ENCODE assay signal across 12 cellular contexts in genomic region chr11:35524780-35525179, GRCh38.
DNase-seq lines count a peak whose midpoint lies in the region; ATAC-seq and TF ChIP-seq lines count a peak whose summit lies in the region.
"Had no signal": no experiment of that assay in that cellular context is flagged by ENCODE, and none has a peak within 500 bp of the region (broad histone marks: within the 10 kb centered on the region; RNA-seq: fewer than 3 reads in every experiment).

No MANE protein-coding gene starts in this region.

- peak overlapping the region; percentile 19 for H2AFZ ChIP-seq in ACC112 (ENCODE audit: low read length, unreplicated experiment)

- H3K79me2 ChIP-seq in ACC112 (ENCODE audit: control insufficient read depth, insufficient read depth, low read length, unreplicated experiment): no peaks in the 10 kb centered on the region

- H3K36me3 Mint-ChIP-seq in nephron (ENCODE audit: low read depth): no peaks in the 10 kb centered on the region
- H3K36me3 Mint-ChIP-seq: activated naive CD8-positive, alpha-beta T cell treated with anti-CD3 and anti-CD28 coated beads, Interleukin-2, amount 10 ng/mL, durations not matched to agents 7 days and 5 days had no signal

- peaks cover 50% of the 10 kb centered on the region for H3K4me1 Mint-ChIP-seq in nephron

- H3K27ac Mint-ChIP-seq in nephron: peak overlapping the region; percentile 49 to 67 (median 53)
- H3K27ac Mint-ChIP-seq: activated naive CD8-positive, alpha-beta T cell treated with anti-CD3 and anti-CD28 coated beads, Interleukin-2, amount 10 ng/mL, durations not matched to agents 7 days and 5 days had no signal

- no peak overlapping the region for H3K9ac ChIP-seq in NT2/D1 (ENCODE audit: insufficient read length, low read depth)

- H3K9me3 ChIP-seq in NT2/D1 (ENCODE audit: insufficient read depth, low read length): no peaks in the 10 kb centered on the region

- TF ChIP-seq CTCF in fibroblast of mammary gland (conservative IDR thresholded peaks at IDR 0.05; ENCODE audit: control insufficient read depth, insufficient read depth, low read depth, low read length) (no peak), nephron (IDR thresholded peaks at IDR 0.05; ENCODE audit: unreplicated experiment in 3 of 3) (no peak), RWPE1 (conservative IDR thresholded peaks at IDR 0.05; ENCODE audit: low read depth) (no peak)

- CTCF ChIA-PET in RWPE1 (lab: Yijun Ruan, JAX): no interaction called here

- H3K36me3 ChIP-seq in ACC112 (ENCODE audit: insufficient read depth, low read length) (no peaks in the 10 kb centered on the region), NT2/D1 (ENCODE audit: insufficient read depth, insufficient read length, low read length) (no peaks in the 10 kb centered on the region)

- H3K9me3 Mint-ChIP-seq in nephron: no peaks in the 10 kb centered on the region
- H3K9me3 Mint-ChIP-seq: activated naive CD8-positive, alpha-beta T cell treated with anti-CD3 and anti-CD28 coated beads, Interleukin-2, amount 10 ng/mL, durations not matched to agents 7 days and 5 days had no signal

- ATAC-seq in GM21360 (IDR thresholded peaks at IDR 0.05; ENCODE audit: unreplicated experiment): no peak

- POLR2A ChIA-PET in RWPE1 (lab: Yijun Ruan, JAX; ENCODE audit: low non-redundant PET): no interaction called here

- no peak overlapping the region for H3K27ac ChIP-seq in ACC112 (ENCODE audit: low read depth, low read length)
- no peak overlapping the region for H3K27ac ChIP-seq in RWPE1

- DNase-seq in NT2/D1 (ENCODE audit: low read depth, low spot score): no peak
- DNase-seq in fibroblast of mammary gland (ENCODE audit: low read depth): peak; percentile 64
- no peak for DNase-seq in AG08396 (ENCODE audit: low spot score)
- no peak for DNase-seq in RWPE1 (ENCODE audit: low spot score)
- no peak for DNase-seq in C1 segment of cervical spinal cord (lab: John Stamatoyannopoulos, UW)
- DNase-seq: activated naive CD8-positive, alpha-beta T cell treated with anti-CD3 and anti-CD28 coated beads, Interleukin-2, amount 10 ng/mL, durations not matched to agents 7 days and 5 days; NCI-H1417 treated with DMSO at 0.1 percent for 48 hours; stimulated activated naive CD4-positive, alpha-beta T cell; T-helper 9 cell had no signal

- peak overlapping the region; percentile 78 for H3K4me3 ChIP-seq in ACC112 (ENCODE audit: low read depth, low read length)
- H3K4me3 ChIP-seq in NT2/D1 (ENCODE audit: insufficient read length, low read depth): peak overlapping the region; percentile 56
- peak overlapping the region; percentile 82 for H3K4me3 ChIP-seq in fibroblast of mammary gland (ENCODE audit: control insufficient read depth, low read depth, low read length)

- H3K27me3 ChIP-seq in ACC112 (ENCODE audit: insufficient read depth, low read length) (no peaks in the 10 kb centered on the region), NT2/D1 (ENCODE audit: insufficient read depth, insufficient read length) (peaks cover 23% of the 10 kb centered on the region)

- H3K4me1 ChIP-seq in ACC112 (ENCODE audit: control insufficient read depth, insufficient read depth, low read length, unreplicated experiment) (peaks cover 16% of the 10 kb centered on the region), NT2/D1 (ENCODE audit: insufficient read depth, insufficient read length) (peaks cover 9% of the 10 kb centered on the region)

- H3K4me3 Mint-ChIP-seq in nephron: peak overlapping the region; percentile 82 to 92 (median 89)
- H3K4me3 Mint-ChIP-seq: activated naive CD8-positive, alpha-beta T cell treated with anti-CD3 and anti-CD28 coated beads, Interleukin-2, amount 10 ng/mL, durations not matched to agents 7 days and 5 days had no signal

- peaks cover 20% of the 10 kb centered on the region for H3K27me3 Mint-ChIP-seq in nephron (ENCODE audit: low read depth)
